ENCODE assay signal across 13 cellular contexts in the genomic region with DNA sequence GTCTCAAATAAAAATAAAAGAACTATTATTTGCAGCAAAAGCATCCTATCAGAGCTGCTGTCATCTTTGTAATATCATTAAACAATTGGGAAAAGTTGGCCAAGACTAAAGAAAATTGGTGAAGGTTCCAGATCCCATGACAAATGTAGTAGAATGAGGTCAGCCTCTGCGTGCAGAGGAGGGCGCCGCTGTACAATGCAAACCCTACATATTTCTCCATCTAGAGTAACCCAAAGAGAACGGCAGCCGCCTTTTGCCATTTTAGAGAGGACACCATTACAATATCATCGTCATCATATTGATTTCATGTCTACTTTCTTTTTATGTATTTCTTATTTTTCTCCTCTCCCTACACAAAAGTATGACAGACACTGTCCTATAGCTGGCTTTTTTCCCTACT. TPM values are rescaled to one million over a fixed set of nuclear protein-coding genes. Genes with fewer than 3 reads are reported as not detected.
DNase-seq lines count a peak whose midpoint lies in the region; TF ChIP-seq lines count a peak whose summit lies in the region.
"Had no signal": no experiment of that assay in that cellular context is flagged by ENCODE, and none has a peak within 500 bp of the region (broad histone marks: within the 10 kb centered on the region; RNA-seq: fewer than 3 reads in every experiment).

No MANE protein-coding gene starts in this region.

- POLR2A ChIA-PET in Caco-2 (lab: Charles Lee), result interaction anchor here (1.2 kb wide), 1 partner anchor 60 kb away, joined by 3 read pairs; the partner anchor contains the start of gene ZMYND8
- POLR2A ChIA-PET in HEK293 (lab: Yijun Ruan, JAX), result no interaction called here

- H3K79me2 ChIP-seq in neural progenitor cell (ENCODE audit: low read depth), result peaks cover 86% of the 10 kb centered on the region

- no peaks in the 10 kb centered on the region for H3K4me1 Mint-ChIP-seq in Caco-2 (ENCODE audit: low read depth, unreplicated experiment)
- H3K4me1 Mint-ChIP-seq in neural progenitor cell, result no peaks in the 10 kb centered on the region

- H3K36me3 ChIP-seq in Caco-2 (ENCODE audit: control insufficient read depth, insufficient read depth, low read length), result peaks cover 6% of the 10 kb centered on the region
- H3K36me3 ChIP-seq in HEK293 (ENCODE audit: control insufficient read depth in 2 of 2, insufficient read depth in 1 of 2, low read length in 2 of 2), result peaks cover 25 to 91% of the 10 kb centered on the region in 2 experiments; a peak in 2 of 3 replicates
- peaks cover 19% of the 10 kb centered on the region for H3K36me3 ChIP-seq in neural progenitor cell

- H3K27me3 Mint-ChIP-seq in Caco-2 (ENCODE audit: insufficient read depth, unreplicated experiment), result no peaks in the 10 kb centered on the region
- H3K27me3 Mint-ChIP-seq in neural progenitor cell (ENCODE audit: insufficient read depth, low read depth), result no peaks in the 10 kb centered on the region

- H3K9me3 ChIP-seq in Caco-2 (no peaks in the 10 kb centered on the region), HEK293 (ENCODE audit: control insufficient read depth, insufficient read depth, low read depth, low read length) (no peaks in the 10 kb centered on the region), neural progenitor cell (ENCODE audit: low read depth) (no peaks in the 10 kb centered on the region)
- H3K9me3 ChIP-seq: neutrophil, suprapubic skin had no signal

- peaks cover 8% of the 10 kb centered on the region for H3F3A ChIP-seq in neural progenitor cell (ENCODE audit: low read depth)

- TF ChIP-seq CTCF in Caco-2 (IDR thresholded peaks at IDR 0.05; ENCODE audit: insufficient read depth in 1 of 2, low read depth in 1 of 2, low read length in 1 of 2, severe bottlenecking in 1 of 2, unreplicated experiment in 1 of 2) (peak; percentile 21 to 62), HEK293 (tag by site-specific recombination; IDR thresholded peaks at IDR 0.05) (no peak), neural progenitor cell (IDR thresholded peaks at IDR 0.05) (peak; percentile 57)

- CTCF ChIA-PET in Caco-2 (lab: Charles Lee) (interaction anchor here (0.8 to 3.9 kb wide), 3 partner anchors 87 to 248 kb away, joined by 3 to 41 read pairs (median 5); no protein-coding TSS in a partner anchor), HEK293 (lab: Yijun Ruan, JAX) (interaction anchor here (0.5 to 3.1 kb wide), 8 partner anchors 21 to 237 kb away, joined by 3 to 18 read pairs (median 4); no protein-coding TSS in a partner anchor)

- no peaks in the 10 kb centered on the region for H3K27me3 ChIP-seq in Caco-2 (replicated peaks; ENCODE audit: control insufficient read depth, insufficient read depth, low read length)
- H3K27me3 ChIP-seq in neural progenitor cell, result no peaks in the 10 kb centered on the region
- H3K27me3 ChIP-seq: neutrophil, suprapubic skin had no signal

- H3K36me3 Mint-ChIP-seq in Caco-2 (ENCODE audit: insufficient read depth, unreplicated experiment) (peaks cover 100% of the 10 kb centered on the region), neural progenitor cell (peaks cover 57% of the 10 kb centered on the region)

- H3K4me3 ChIP-seq in Caco-2 (ENCODE audit: low read depth, low read length) (no peak overlapping the region), HEK293 (ENCODE audit: low read depth, low read length) (no peak overlapping the region), neural progenitor cell (no peak overlapping the region)
- H3K4me3 ChIP-seq: SK-N-MC, suprapubic skin had no signal

- H3K4me1 ChIP-seq in Caco-2 (no peaks in the 10 kb centered on the region), HEK293 (ENCODE audit: control insufficient read depth, insufficient read depth, low read length) (no peaks in the 10 kb centered on the region), neural progenitor cell (no peaks in the 10 kb centered on the region)
- H3K4me1 ChIP-seq: suprapubic skin had no signal

- H2AFZ ChIP-seq in neural progenitor cell (replicated peaks), result no peak overlapping the region

- H3K4me3 Mint-ChIP-seq in Caco-2 (ENCODE audit: unreplicated experiment), result no peak overlapping the region
- no peak overlapping the region for H3K4me3 Mint-ChIP-seq in neural progenitor cell

- DNase-seq in Caco-2, result peak; percentile 52 to 63
- peak; percentile 37 for DNase-seq in neural progenitor cell (ENCODE audit: low spot score)
- no peak for DNase-seq in RPMI8226
- no peak for DNase-seq in AML-193 (lab: John Stamatoyannopoulos, UW)
- DNase-seq in midbrain (lab: John Stamatoyannopoulos, UW), result no peak
- DNase-seq: activated CD4-positive, alpha-beta T cell treated with anti-CD3 and anti-CD28 coated beads for 48 hours; NCI-H2081 treated with DMSO at 0.1 percent for 48 hours; stimulated activated CD4-positive, alpha-beta T cell treated with anti-CD3 and anti-CD28 coated beads, Interleukin-2, amount 100 ng/mL, for 24 hours had no signal

- no peak overlapping the region for H3K9ac ChIP-seq in neural progenitor cell

- no peaks in the 10 kb centered on the region for H4K20me1 ChIP-seq in neural progenitor cell (ENCODE audit: low read depth)

- H3K27ac Mint-ChIP-seq in Caco-2 (ENCODE audit: unreplicated experiment), result peak overlapping the region; percentile 1
- no peak overlapping the region for H3K27ac Mint-ChIP-seq in neural progenitor cell

- no peaks in the 10 kb centered on the region for H3K9me3 Mint-ChIP-seq in Caco-2 (ENCODE audit: unreplicated experiment)
- no peaks in the 10 kb centered on the region for H3K9me3 Mint-ChIP-seq in neural progenitor cell

- no peak overlapping the region for H3K27ac ChIP-seq in HEK293 (ENCODE audit: extremely low read depth, low read depth, low read length)
- H3K27ac ChIP-seq in cingulate gyrus (ENCODE audit: low read depth, low read length), result peak overlapping the region; percentile 82
- H3K27ac ChIP-seq in neural progenitor cell, result peak overlapping the region; percentile 70
- H3K27ac ChIP-seq: neutrophil, SK-N-MC, suprapubic skin had no signal

- intact Hi-C loops in Caco-2 (cut with micrococcal nuclease; ENCODE audit: unreplicated experiment), result loop anchor here (1.0 to 2.0 kb wide), 2 partner anchors 62 to 87 kb away; no protein-coding TSS in a partner anchor

- BruUV-seq in Caco-2 (replicated peaks; lab: Mats Ljungman, UMichigan), result no TSS peak

- no peak overlapping the region for H3K4me2 ChIP-seq in neural progenitor cell

TF ChIP-seq in HEK293, 187 proteins besides CTCF, POLR2A, EP300 and RAD21:
- TF ChIP-seq ZNF341 (tag by site-specific recombination; IDR thresholded peaks at IDR 0.05; ENCODE audit: low read depth), result no peak
- TF ChIP-seq ZNF654 (tag by site-specific recombination; IDR thresholded peaks at IDR 0.05; ENCODE audit: low read depth), result peak; percentile 21

RNA-seq across cellular contexts. Expression of gene ZMYND8, which starts 59.5 kb away (rescaled TPM):
- total RNA-seq in Caco-2 (2022) (180 and 194 TPM in 2 replicates), neural progenitor cell (ENCODE audit: low replicate concordance) (59.0 and 59.4 TPM in 2 replicates)

Comparison
In these comparisons a context has a peak if more than half of its experiments do, and no peak if none do; other contexts are left out.
1. DNase-seq: peak in Caco-2 (2 of 2) and neural progenitor cell (single experiment); none in RPMI8226 (single experiment), AML-193 (0 of 2) and midbrain (single experiment).